In genomic region chr9:137221477-137222111, GRCh38 we compare ENCODE assay signal across 1 cellular context.
TF ChIP-seq lines count a peak whose summit lies in the region.

No MANE protein-coding gene starts in this region.

TF ChIP-seq in HepG2, 621 proteins besides CTCF, POLR2A, EP300 and RAD21 (continued from another document and continues in another):
- TF ChIP-seq, protein P1, sequence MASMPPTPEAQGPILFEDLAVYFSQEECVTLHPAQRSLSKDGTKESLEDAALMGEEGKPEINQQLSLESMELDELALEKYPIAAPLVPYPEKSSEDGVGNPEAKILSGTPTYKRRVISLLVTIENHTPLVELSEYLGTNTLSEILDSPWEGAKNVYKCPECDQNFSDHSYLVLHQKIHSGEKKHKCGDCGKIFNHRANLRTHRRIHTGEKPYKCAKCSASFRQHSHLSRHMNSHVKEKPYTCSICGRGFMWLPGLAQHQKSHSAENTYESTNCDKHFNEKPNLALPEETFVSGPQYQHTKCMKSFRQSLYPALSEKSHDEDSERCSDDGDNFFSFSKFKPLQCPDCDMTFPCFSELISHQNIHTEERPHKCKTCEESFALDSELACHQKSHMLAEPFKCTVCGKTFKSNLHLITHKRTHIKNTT (CRISPR knock-in tag; IDR thresholded peaks at IDR 0.05) = no peak
- TF ChIP-seq ZFY (CRISPR knock-in tag; IDR thresholded peaks at IDR 0.05) = peak; percentile 85
- TF ChIP-seq HOXA9 (CRISPR knock-in tag; IDR thresholded peaks at IDR 0.05; ENCODE audit: borderline replicate concordance) = no peak
- no peak for TF ChIP-seq KMT2B (CRISPR knock-in tag; IDR thresholded peaks at IDR 0.05)
- no peak for TF ChIP-seq HIVEP1 (CRISPR knock-in tag; IDR thresholded peaks at IDR 0.05)
- TF ChIP-seq ZNF839 (CRISPR knock-in tag; IDR thresholded peaks at IDR 0.05; ENCODE audit: borderline replicate concordance) = no peak
- TF ChIP-seq, protein P2, sequence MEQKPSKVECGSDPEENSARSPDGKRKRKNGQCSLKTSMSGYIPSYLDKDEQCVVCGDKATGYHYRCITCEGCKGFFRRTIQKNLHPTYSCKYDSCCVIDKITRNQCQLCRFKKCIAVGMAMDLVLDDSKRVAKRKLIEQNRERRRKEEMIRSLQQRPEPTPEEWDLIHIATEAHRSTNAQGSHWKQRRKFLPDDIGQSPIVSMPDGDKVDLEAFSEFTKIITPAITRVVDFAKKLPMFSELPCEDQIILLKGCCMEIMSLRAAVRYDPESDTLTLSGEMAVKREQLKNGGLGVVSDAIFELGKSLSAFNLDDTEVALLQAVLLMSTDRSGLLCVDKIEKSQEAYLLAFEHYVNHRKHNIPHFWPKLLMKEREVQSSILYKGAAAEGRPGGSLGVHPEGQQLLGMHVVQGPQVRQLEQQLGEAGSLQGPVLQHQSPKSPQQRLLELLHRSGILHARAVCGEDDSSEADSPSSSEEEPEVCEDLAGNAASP (CRISPR knock-in tag; IDR thresholded peaks at IDR 0.05; ENCODE audit: borderline replicate concordance) = peak; percentile 43; the same call in 1 of the 2 replicates
- no peak for TF ChIP-seq MAF1 (CRISPR knock-in tag; IDR thresholded peaks at IDR 0.05; ENCODE audit: borderline replicate concordance)
- TF ChIP-seq MAZ (IDR thresholded peaks at IDR 0.05; ENCODE audit: borderline replicate concordance, low read depth, low read length) = no peak
- TF ChIP-seq MAZ (CRISPR knock-in tag; IDR thresholded peaks at IDR 0.05; ENCODE audit: low read depth) = no peak
- no peak for TF ChIP-seq ZNF276 (CRISPR knock-in tag; IDR thresholded peaks at IDR 0.05; ENCODE audit: low read depth)
- TF ChIP-seq ZBTB2 (CRISPR knock-in tag; IDR thresholded peaks at IDR 0.05; ENCODE audit: low read depth) = peak; percentile 64
- no peak for TF ChIP-seq RBAK (CRISPR knock-in tag; IDR thresholded peaks at IDR 0.05)
- TF ChIP-seq HNRNPUL1 (IDR thresholded peaks at IDR 0.05; ENCODE audit: low read depth, low read length) = no peak
- peak; percentile 33; the same call in 1 of the 2 replicates for TF ChIP-seq YEATS4 (CRISPR knock-in tag; IDR thresholded peaks at IDR 0.05; ENCODE audit: borderline replicate concordance)
- TF ChIP-seq, protein P3, sequence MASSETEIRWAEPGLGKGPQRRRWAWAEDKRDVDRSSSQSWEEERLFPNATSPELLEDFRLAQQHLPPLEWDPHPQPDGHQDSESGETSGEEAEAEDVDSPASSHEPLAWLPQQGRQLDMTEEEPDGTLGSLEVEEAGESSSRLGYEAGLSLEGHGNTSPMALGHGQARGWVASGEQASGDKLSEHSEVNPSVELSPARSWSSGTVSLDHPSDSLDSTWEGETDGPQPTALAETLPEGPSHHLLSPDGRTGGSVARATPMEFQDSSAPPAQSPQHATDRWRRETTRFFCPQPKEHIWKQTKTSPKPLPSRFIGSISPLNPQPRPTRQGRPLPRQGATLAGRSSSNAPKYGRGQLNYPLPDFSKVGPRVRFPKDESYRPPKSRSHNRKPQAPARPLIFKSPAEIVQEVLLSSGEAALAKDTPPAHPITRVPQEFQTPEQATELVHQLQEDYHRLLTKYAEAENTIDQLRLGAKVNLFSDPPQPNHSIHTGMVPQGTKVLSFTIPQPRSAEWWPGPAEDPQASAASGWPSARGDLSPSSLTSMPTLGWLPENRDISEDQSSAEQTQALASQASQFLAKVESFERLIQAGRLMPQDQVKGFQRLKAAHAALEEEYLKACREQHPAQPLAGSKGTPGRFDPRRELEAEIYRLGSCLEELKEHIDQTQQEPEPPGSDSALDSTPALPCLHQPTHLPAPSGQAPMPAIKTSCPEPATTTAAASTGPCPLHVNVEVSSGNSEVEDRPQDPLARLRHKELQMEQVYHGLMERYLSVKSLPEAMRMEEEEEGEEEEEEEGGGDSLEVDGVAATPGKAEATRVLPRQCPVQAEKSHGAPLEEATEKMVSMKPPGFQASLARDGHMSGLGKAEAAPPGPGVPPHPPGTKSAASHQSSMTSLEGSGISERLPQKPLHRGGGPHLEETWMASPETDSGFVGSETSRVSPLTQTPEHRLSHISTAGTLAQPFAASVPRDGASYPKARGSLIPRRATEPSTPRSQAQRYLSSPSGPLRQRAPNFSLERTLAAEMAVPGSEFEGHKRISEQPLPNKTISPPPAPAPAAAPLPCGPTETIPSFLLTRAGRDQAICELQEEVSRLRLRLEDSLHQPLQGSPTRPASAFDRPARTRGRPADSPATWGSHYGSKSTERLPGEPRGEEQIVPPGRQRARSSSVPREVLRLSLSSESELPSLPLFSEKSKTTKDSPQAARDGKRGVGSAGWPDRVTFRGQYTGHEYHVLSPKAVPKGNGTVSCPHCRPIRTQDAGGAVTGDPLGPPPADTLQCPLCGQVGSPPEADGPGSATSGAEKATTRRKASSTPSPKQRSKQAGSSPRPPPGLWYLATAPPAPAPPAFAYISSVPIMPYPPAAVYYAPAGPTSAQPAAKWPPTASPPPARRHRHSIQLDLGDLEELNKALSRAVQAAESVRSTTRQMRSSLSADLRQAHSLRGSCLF (CRISPR knock-in tag; IDR thresholded peaks at IDR 0.05; ENCODE audit: borderline replicate concordance) = no peak
- peak; percentile 20 for TF ChIP-seq HNRNPLL (IDR thresholded peaks at IDR 0.05; ENCODE audit: low read depth, low read length, poor library complexity, severe bottlenecking)
- TF ChIP-seq SOX5 (CRISPR knock-in tag; IDR thresholded peaks at IDR 0.05; ENCODE audit: borderline replicate concordance) = no peak
- no peak for TF ChIP-seq ISX (CRISPR knock-in tag; conservative IDR thresholded peaks at IDR 0.05)
- TF ChIP-seq ZSCAN25 (CRISPR knock-in tag; IDR thresholded peaks at IDR 0.05) = peak; percentile 55; the same call in 1 of the 2 replicates
- TF ChIP-seq ZNF281 (CRISPR knock-in tag; IDR thresholded peaks at IDR 0.05; ENCODE audit: borderline replicate concordance) = peak; percentile 76; the same call in 1 of the 2 replicates
- no peak for TF ChIP-seq NCOA5 (CRISPR knock-in tag; IDR thresholded peaks at IDR 0.05)
- TF ChIP-seq KAT8 (CRISPR knock-in tag; IDR thresholded peaks at IDR 0.05) = no peak
- no peak for TF ChIP-seq ZNF776 (CRISPR knock-in tag; IDR thresholded peaks at IDR 0.05)
- 0 out of 2 replicates have a peak, but pooled peaks have one; percentile 36 for TF ChIP-seq ZNF768 (CRISPR knock-in tag; IDR thresholded peaks at IDR 0.05)
- TF ChIP-seq ZNF430 (CRISPR knock-in tag; IDR thresholded peaks at IDR 0.05) = peak; percentile 30; the same call in 1 of the 2 replicates
- TF ChIP-seq NFE2 (CRISPR knock-in tag; IDR thresholded peaks at IDR 0.05) = no peak
- no peak for TF ChIP-seq SMC3 (IDR thresholded peaks at IDR 0.05; ENCODE audit: low read length)
- TF ChIP-seq ZNF263 (CRISPR knock-in tag; IDR thresholded peaks at IDR 0.05) = 0 out of 2 replicates have a peak, but pooled peaks have one; percentile 24
- TF ChIP-seq YY1 (IDR thresholded peaks at IDR 0.05; ENCODE audit: insufficient read depth, insufficient replicate concordance, low read depth, low read length) = peak; percentile 24
- TF ChIP-seq ZNF720 (CRISPR knock-in tag; IDR thresholded peaks at IDR 0.05) = no peak
- TF ChIP-seq CBFB (CRISPR knock-in tag; IDR thresholded peaks at IDR 0.05) = no peak
- TF ChIP-seq ZNF777 (CRISPR knock-in tag; IDR thresholded peaks at IDR 0.05) = no peak
- no peak for TF ChIP-seq ZNF773 (CRISPR knock-in tag; IDR thresholded peaks at IDR 0.05; ENCODE audit: borderline replicate concordance)
- TF ChIP-seq HOXA7 (CRISPR knock-in tag; IDR thresholded peaks at IDR 0.05) = no peak
- no peak for TF ChIP-seq IKZF5 (CRISPR knock-in tag; IDR thresholded peaks at IDR 0.05)
- no peak for TF ChIP-seq MED8 (CRISPR knock-in tag; IDR thresholded peaks at IDR 0.05; ENCODE audit: insufficient replicate concordance)
- TF ChIP-seq SP4 (CRISPR knock-in tag; IDR thresholded peaks at IDR 0.05) = no peak
- TF ChIP-seq ZNF329 (CRISPR knock-in tag; IDR thresholded peaks at IDR 0.05; ENCODE audit: low read depth) = peak; percentile 31; the same call in 1 of the 2 replicates
- TF ChIP-seq ZNF264 (CRISPR knock-in tag; IDR thresholded peaks at IDR 0.05) = no peak
- no peak for TF ChIP-seq PREB (CRISPR knock-in tag; IDR thresholded peaks at IDR 0.05)
- no peak for TF ChIP-seq ZNF781 (CRISPR knock-in tag; IDR thresholded peaks at IDR 0.05; ENCODE audit: borderline replicate concordance, not compliant biosample characterization)
- no peak for TF ChIP-seq ZFAT (CRISPR knock-in tag; conservative IDR thresholded peaks at IDR 0.05)
- TF ChIP-seq, protein P4, sequence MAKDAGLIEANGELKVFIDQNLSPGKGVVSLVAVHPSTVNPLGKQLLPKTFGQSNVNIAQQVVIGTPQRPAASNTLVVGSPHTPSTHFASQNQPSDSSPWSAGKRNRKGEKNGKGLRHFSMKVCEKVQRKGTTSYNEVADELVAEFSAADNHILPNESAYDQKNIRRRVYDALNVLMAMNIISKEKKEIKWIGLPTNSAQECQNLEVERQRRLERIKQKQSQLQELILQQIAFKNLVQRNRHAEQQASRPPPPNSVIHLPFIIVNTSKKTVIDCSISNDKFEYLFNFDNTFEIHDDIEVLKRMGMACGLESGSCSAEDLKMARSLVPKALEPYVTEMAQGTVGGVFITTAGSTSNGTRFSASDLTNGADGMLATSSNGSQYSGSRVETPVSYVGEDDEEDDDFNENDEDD (CRISPR knock-in tag; IDR thresholded peaks at IDR 0.05; ENCODE audit: borderline replicate concordance) = no peak
- no peak for TF ChIP-seq CBX2 (IDR thresholded peaks at IDR 0.05; ENCODE audit: low read depth, low read length)
- TF ChIP-seq CBX2 (CRISPR knock-in tag; IDR thresholded peaks at IDR 0.05; ENCODE audit: low read depth) = no peak
- TF ChIP-seq SNAI1 (CRISPR knock-in tag; IDR thresholded peaks at IDR 0.05; ENCODE audit: borderline replicate concordance) = no peak
- no peak for TF ChIP-seq ATF4 (CRISPR knock-in tag; IDR thresholded peaks at IDR 0.05)
- peak; percentile 58; the same call in 1 of the 2 replicates for TF ChIP-seq GABPB1 (CRISPR knock-in tag; IDR thresholded peaks at IDR 0.05)
- TF ChIP-seq ZNF230 (CRISPR knock-in tag; IDR thresholded peaks at IDR 0.05) = no peak
- TF ChIP-seq NFIB (CRISPR knock-in tag; IDR thresholded peaks at IDR 0.05; ENCODE audit: borderline replicate concordance) = no peak
- TF ChIP-seq KLF11 (CRISPR knock-in tag; IDR thresholded peaks at IDR 0.05) = no peak
